ENCODE assay signal across 15 cellular contexts in the genomic region with DNA sequence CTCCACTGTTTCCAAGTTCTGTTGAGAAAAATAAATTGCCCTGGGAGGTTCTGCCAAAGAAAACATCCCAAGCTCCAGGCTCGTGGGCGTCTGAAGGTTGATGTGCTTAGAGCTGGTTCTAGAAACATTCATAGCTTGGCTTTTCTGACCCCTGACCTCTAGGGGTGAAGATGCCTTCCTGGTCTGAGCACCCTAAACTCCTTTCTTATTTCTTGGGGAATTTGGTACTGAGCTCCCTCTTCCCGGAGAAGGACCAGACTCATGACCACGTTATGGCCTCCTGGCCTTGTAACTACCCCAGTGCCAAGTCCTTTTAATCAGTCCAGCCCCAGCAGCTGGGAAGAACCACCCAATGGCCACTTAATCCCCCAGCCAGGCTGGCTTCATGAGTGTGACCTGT.
DNase-seq lines count a peak whose midpoint lies in the region; ATAC-seq and TF ChIP-seq lines count a peak whose summit lies in the region.
"Had no signal": no experiment of that assay in that cellular context is flagged by ENCODE, and none has a peak within 500 bp of the region (broad histone marks: within the 10 kb centered on the region; RNA-seq: fewer than 3 reads in every experiment).

No MANE protein-coding gene starts in this region.

- H3K27me3 ChIP-seq in esophagus muscularis mucosa (no peaks in the 10 kb centered on the region), aorta (ENCODE audit: control insufficient read depth in 1 of 2, insufficient read depth in 2 of 2, low read length in 1 of 2) (no peaks in the 10 kb centered on the region)

- peaks cover 0 to 47% (median 35%) of the 10 kb centered on the region in 4 donors for H3K36me3 ChIP-seq in esophagus muscularis mucosa
- H3K36me3 ChIP-seq in aorta (ENCODE audit: control insufficient read depth in 1 of 2, insufficient read depth in 2 of 2, low read length in 1 of 2): peaks cover 0 to under 1% of the 10 kb centered on the region in 2 donors

- 26% methylated on average over 4 of the region's 4 CpGs for WGBS in esophagus muscularis mucosa
- WGBS in aorta, 2 donors: 3 to 6% methylated on average over 4 of the region's 4 CpGs

- TF ChIP-seq CTCF in esophagus muscularis mucosa (IDR thresholded peaks at IDR 0.05) (no peak), RWPE1 (conservative IDR thresholded peaks at IDR 0.05; ENCODE audit: low read depth) (no peak)

- DNase-seq in astrocyte of the hippocampus (ENCODE audit: low read depth, low spot score) (peak; percentile 37), esophagus muscularis mucosa (ENCODE audit: extremely low spot score) (no peak), sciatic nerve (ENCODE audit: low spot score) (no peak), aorta (peak in 1 of 2 donors; percentile 57), amygdala (lab: John Stamatoyannopoulos, UW) (no peak), RWPE1 (ENCODE audit: low spot score) (no peak)
- no peak for DNase-seq in stimulated activated CD4-positive, alpha-beta T cell treated with anti-CD3 and anti-CD28 coated beads, Interleukin-4, amount 100 ng/mL, for 1 hour
- DNase-seq: CD8-positive, alpha-beta T cell; H9; Karpas-422; NCI-H187 treated with DMSO at 0.1 percent for 48 hours; NCI-H446; NCI-H748 treated with DMSO at 0.1 percent for 48 hours had no signal

- ATAC-seq in sciatic nerve: peak; percentile 28
- peak; percentile 30 for ATAC-seq in aorta (ENCODE audit: low FRiP score)
- ATAC-seq: CD8-positive, alpha-beta T cell; HepG2; Right ventricle myocardium inferior had no signal

- H3K4me1 ChIP-seq in esophagus muscularis mucosa: peaks cover 13 to 100% (median 100%) of the 10 kb centered on the region in 4 donors
- H3K4me1 ChIP-seq in aorta (ENCODE audit: control insufficient read depth in 1 of 2, insufficient read depth in 2 of 2, low read length in 2 of 2): peaks cover 0 to 3% of the 10 kb centered on the region in 2 donors

- H3K4me3 ChIP-seq in esophagus muscularis mucosa (no peak overlapping the region), aorta (ENCODE audit: low read length in 2 of 2) (no peak overlapping the region)

- POLR2A ChIA-PET in RWPE1 (lab: Yijun Ruan, JAX; ENCODE audit: low non-redundant PET): interaction anchor here (0.7 kb wide), 1 partner anchor 13 kb away, joined by 3 read pairs; no protein-coding TSS in a partner anchor

- TF ChIP-seq POLR2A in esophagus muscularis mucosa (IDR thresholded peaks at IDR 0.05; ENCODE audit: low read depth): no peak

- no peaks in the 10 kb centered on the region for H3K9me3 ChIP-seq in esophagus muscularis mucosa
- no peaks in the 10 kb centered on the region for H3K9me3 ChIP-seq in aorta (ENCODE audit: control insufficient read depth, low read length)

- no peak for TF ChIP-seq EP300 in esophagus muscularis mucosa (IDR thresholded peaks at IDR 0.05)

- peak overlapping the region; percentile 71 to 77 (median 76) for H3K27ac ChIP-seq in esophagus muscularis mucosa (replicated peaks in 1 of 4)
- peak overlapping the region; percentile 33 to 50 for H3K27ac ChIP-seq in aorta (ENCODE audit: low read depth in 1 of 2, low read length in 2 of 2)
- H3K27ac ChIP-seq in RWPE1: no peak overlapping the region

- CTCF ChIA-PET in RWPE1 (lab: Yijun Ruan, JAX): no interaction called here

- intact Hi-C loops in esophagus muscularis mucosa (cut with DNase I) (no loop called here), sciatic nerve (cut with DNase I) (no loop called here), aorta (cut with DNase I) (loop anchor here in 1 of 2 donors (5.0 kb wide), 1 partner anchor 62 kb away; no protein-coding TSS in a partner anchor)
